In genomic region chr11:94516725-94517124, GRCh38 we compare ENCODE assay signal across 1 cellular context.
TF ChIP-seq lines count a peak whose summit lies in the region.

No MANE protein-coding gene starts in this region.

TF ChIP-seq in HepG2, 621 proteins besides CTCF, POLR2A, EP300 and RAD21 (continued from another document):
- TF ChIP-seq AHDC1 (CRISPR knock-in tag; IDR thresholded peaks at IDR 0.05; ENCODE audit: borderline replicate concordance) (peak; percentile 51; the same call in 1 of the 2 replicates), MIER3 (CRISPR knock-in tag; IDR thresholded peaks at IDR 0.05; ENCODE audit: borderline replicate concordance) (no peak), RARA (CRISPR knock-in tag; IDR thresholded peaks at IDR 0.05) (no peak), ZNF503 (CRISPR knock-in tag; IDR thresholded peaks at IDR 0.05) (0 out of 2 replicates have a peak, but pooled peaks have one; percentile 22), RBAK (CRISPR knock-in tag; IDR thresholded peaks at IDR 0.05) (no peak), ZMYM4 (CRISPR knock-in tag; IDR thresholded peaks at IDR 0.05) (peak; percentile 42; the same call in 1 of the 2 replicates), THAP9 (CRISPR knock-in tag; IDR thresholded peaks at IDR 0.05; ENCODE audit: borderline replicate concordance) (no peak), ZBTB43 (CRISPR knock-in tag; conservative IDR thresholded peaks at IDR 0.05) (no peak; the same call in 1 of the 2 replicates), FOXO4 (CRISPR knock-in tag; conservative IDR thresholded peaks at IDR 0.05) (no peak), ZNF784 (CRISPR knock-in tag; IDR thresholded peaks at IDR 0.05; ENCODE audit: borderline replicate concordance) (no peak), NFATC3 (CRISPR knock-in tag; IDR thresholded peaks at IDR 0.05) (no peak), ATF4 (CRISPR knock-in tag; IDR thresholded peaks at IDR 0.05) (no peak), ZNF710 (CRISPR knock-in tag; IDR thresholded peaks at IDR 0.05; ENCODE audit: borderline replicate concordance) (peak; percentile 58; the same call in 1 of the 2 replicates), ZNF280D (CRISPR knock-in tag; IDR thresholded peaks at IDR 0.05) (no peak), ZEB1 (IDR thresholded peaks at IDR 0.05; ENCODE audit: insufficient replicate concordance, low read depth) (peak; percentile 56)
